2 cellular contexts compared by ENCODE assay signal in the genomic region with DNA sequence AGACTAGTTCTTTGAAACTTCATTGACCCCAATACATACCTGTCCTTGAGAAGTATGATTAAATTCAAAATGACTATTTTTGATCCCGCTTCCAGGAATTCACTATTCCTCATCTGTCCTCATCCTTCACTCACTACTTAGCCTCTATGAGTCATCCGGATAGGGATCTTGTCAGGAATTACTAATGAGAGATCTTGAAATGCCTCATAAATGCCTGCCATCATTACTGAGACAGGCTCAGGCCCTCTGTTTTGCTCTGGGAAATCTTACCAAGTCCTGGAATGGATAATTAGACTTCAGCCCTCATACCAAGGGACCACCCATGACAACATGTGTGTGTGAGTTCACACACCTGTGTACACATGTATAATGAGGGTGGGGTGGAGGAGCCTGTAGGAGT.
TF ChIP-seq lines count a peak whose summit lies in the region.

No MANE protein-coding gene starts in this region.

TF ChIP-seq in K562, 482 proteins besides CTCF, POLR2A, EP300 and RAD21 (continued from another document):
- TF ChIP-seq, protein P1, sequence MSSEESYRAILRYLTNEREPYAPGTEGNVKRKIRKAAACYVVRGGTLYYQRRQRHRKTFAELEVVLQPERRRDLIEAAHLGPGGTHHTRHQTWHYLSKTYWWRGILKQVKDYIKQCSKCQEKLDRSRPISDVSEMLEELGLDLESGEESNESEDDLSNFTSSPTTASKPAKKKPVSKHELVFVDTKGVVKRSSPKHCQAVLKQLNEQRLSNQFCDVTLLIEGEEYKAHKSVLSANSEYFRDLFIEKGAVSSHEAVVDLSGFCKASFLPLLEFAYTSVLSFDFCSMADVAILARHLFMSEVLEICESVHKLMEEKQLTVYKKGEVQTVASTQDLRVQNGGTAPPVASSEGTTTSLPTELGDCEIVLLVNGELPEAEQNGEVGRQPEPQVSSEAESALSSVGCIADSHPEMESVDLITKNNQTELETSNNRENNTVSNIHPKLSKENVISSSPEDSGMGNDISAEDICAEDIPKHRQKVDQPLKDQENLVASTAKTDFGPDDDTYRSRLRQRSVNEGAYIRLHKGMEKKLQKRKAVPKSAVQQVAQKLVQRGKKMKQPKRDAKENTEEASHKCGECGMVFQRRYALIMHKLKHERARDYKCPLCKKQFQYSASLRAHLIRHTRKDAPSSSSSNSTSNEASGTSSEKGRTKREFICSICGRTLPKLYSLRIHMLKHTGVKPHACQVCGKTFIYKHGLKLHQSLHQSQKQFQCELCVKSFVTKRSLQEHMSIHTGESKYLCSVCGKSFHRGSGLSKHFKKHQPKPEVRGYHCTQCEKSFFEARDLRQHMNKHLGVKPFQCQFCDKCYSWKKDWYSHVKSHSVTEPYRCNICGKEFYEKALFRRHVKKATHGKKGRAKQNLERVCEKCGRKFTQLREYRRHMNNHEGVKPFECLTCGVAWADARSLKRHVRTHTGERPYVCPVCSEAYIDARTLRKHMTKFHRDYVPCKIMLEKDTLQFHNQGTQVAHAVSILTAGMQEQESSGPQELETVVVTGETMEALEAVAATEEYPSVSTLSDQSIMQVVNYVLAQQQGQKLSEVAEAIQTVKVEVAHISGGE (CRISPR knock-in tag; IDR thresholded peaks at IDR 0.05) = peak in 1 of 3 experiments; percentile 74; a peak in 2 of 6 replicates

TF ChIP-seq in neural cell, 6 proteins besides CTCF, POLR2A, EP300 and RAD21 (continued from another document):
- TF ChIP-seq EZH2 (IDR thresholded peaks at IDR 0.05; ENCODE audit: borderline replicate concordance, insufficient read depth, low read length, poor library complexity, severe bottlenecking) (no peak), POLR2AphosphoS5 (IDR thresholded peaks at IDR 0.05) (no peak)
- TF ChIP-seq, protein P2, sequence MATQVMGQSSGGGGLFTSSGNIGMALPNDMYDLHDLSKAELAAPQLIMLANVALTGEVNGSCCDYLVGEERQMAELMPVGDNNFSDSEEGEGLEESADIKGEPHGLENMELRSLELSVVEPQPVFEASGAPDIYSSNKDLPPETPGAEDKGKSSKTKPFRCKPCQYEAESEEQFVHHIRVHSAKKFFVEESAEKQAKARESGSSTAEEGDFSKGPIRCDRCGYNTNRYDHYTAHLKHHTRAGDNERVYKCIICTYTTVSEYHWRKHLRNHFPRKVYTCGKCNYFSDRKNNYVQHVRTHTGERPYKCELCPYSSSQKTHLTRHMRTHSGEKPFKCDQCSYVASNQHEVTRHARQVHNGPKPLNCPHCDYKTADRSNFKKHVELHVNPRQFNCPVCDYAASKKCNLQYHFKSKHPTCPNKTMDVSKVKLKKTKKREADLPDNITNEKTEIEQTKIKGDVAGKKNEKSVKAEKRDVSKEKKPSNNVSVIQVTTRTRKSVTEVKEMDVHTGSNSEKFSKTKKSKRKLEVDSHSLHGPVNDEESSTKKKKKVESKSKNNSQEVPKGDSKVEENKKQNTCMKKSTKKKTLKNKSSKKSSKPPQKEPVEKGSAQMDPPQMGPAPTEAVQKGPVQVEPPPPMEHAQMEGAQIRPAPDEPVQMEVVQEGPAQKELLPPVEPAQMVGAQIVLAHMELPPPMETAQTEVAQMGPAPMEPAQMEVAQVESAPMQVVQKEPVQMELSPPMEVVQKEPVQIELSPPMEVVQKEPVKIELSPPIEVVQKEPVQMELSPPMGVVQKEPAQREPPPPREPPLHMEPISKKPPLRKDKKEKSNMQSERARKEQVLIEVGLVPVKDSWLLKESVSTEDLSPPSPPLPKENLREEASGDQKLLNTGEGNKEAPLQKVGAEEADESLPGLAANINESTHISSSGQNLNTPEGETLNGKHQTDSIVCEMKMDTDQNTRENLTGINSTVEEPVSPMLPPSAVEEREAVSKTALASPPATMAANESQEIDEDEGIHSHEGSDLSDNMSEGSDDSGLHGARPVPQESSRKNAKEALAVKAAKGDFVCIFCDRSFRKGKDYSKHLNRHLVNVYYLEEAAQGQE (IDR thresholded peaks at IDR 0.05; ENCODE audit: borderline replicate concordance) = peak; percentile 32
